13 cellular contexts compared by ENCODE assay signal in genomic region chr22:42862045-42862734, GRCh38. TPM values are rescaled to one million over a fixed set of nuclear protein-coding genes. Genes with fewer than 3 reads are reported as not detected.
DNase-seq lines count a peak whose midpoint lies in the region; ATAC-seq and TF ChIP-seq lines count a peak whose summit lies in the region.
"Had no signal": no experiment of that assay in that cellular context is flagged by ENCODE, and none has a peak within 500 bp of the region (broad histone marks: within the 10 kb centered on the region; RNA-seq: fewer than 3 reads in every experiment).

No MANE protein-coding gene starts in this region.

- DNase-seq in Right ventricle myocardium superior (peak; percentile 9), heart right ventricle (no peak), activated B cell treated with CpG ODN at 0.5 μM for 24 hours (no peak), iris pigment epithelial cell (ENCODE audit: low read depth) (peak; percentile 91), left ventricle myocardium inferior (no peak)
- DNase-seq: ACHN; activated naive CD4-positive, alpha-beta T cell treated with Interleukin-2 at 50 U/mL for 16 hours; NCI-H1417 treated with DMSO at 0.1 percent for 48 hours; stimulated activated CD4-positive, alpha-beta T cell treated with anti-CD3 and anti-CD28 coated beads, Interleukin-12 subunit alpha, Interleukin-12 subunit beta, amount 100 ng/mL, for 4 hours; testis had no signal

- POLR2A ChIA-PET in activated B cell treated with CpG ODN at 0.5 μM for 24 hours (lab: Charles Lee) = interaction anchor here (0.7 to 2.9 kb wide), 2 partner anchors 247 to 326 kb away, joined by 11 to 18 read pairs; partner anchors contain the start of gene POLDIP3

- H3K9me3 Mint-ChIP-seq in activated B cell treated with CpG ODN at 0.5 μM for 24 hours = peaks cover 3% of the 10 kb centered on the region
- no peaks in the 10 kb centered on the region for H3K9me3 Mint-ChIP-seq in activated T-helper 17 cell treated with anti-CD3 and anti-CD28 coated beads, Interleukin-2, amount 50 U/mL, for 72 hours

- no peaks in the 10 kb centered on the region for H3K27me3 Mint-ChIP-seq in activated B cell treated with CpG ODN at 0.5 μM for 24 hours
- no peaks in the 10 kb centered on the region for H3K27me3 Mint-ChIP-seq in activated T-helper 17 cell treated with anti-CD3 and anti-CD28 coated beads, Interleukin-2, amount 50 U/mL, for 72 hours

- CTCF ChIA-PET in activated B cell treated with CpG ODN at 0.5 μM for 24 hours (lab: Charles Lee) = no interaction called here

- H3K4me1 ChIP-seq in heart right ventricle = peaks cover 4 to 23% (median 11%) of the 10 kb centered on the region in 9 donors
- H3K4me1 ChIP-seq in left ventricle myocardium inferior = peaks cover 19% of the 10 kb centered on the region

- 95 to 96% methylated on average over 7 of the region's 7 CpGs for WGBS in heart right ventricle, 2 donors

- H3K36me3 ChIP-seq in heart right ventricle = no peaks in the 10 kb centered on the region
- no peaks in the 10 kb centered on the region for H3K36me3 ChIP-seq in left ventricle myocardium inferior

- H3K4me1 Mint-ChIP-seq in activated B cell treated with CpG ODN at 0.5 μM for 24 hours = peaks cover 47% of the 10 kb centered on the region
- peaks cover 11% of the 10 kb centered on the region for H3K4me1 Mint-ChIP-seq in activated T-helper 17 cell treated with anti-CD3 and anti-CD28 coated beads, Interleukin-2, amount 50 U/mL, for 72 hours

- H3K27ac ChIP-seq in heart right ventricle (no peak overlapping the region), left ventricle myocardium inferior (replicated peaks) (no peak overlapping the region)
- H3K27ac ChIP-seq: testis had no signal

- H3K27me3 ChIP-seq in heart right ventricle (no peaks in the 10 kb centered on the region), left ventricle myocardium inferior (ENCODE audit: low read depth) (no peaks in the 10 kb centered on the region)
- H3K27me3 ChIP-seq: testis had no signal

- H3K27ac Mint-ChIP-seq in activated B cell treated with CpG ODN at 0.5 μM for 24 hours = peak overlapping the region; percentile 70
- H3K27ac Mint-ChIP-seq in activated T-helper 17 cell treated with anti-CD3 and anti-CD28 coated beads, Interleukin-2, amount 50 U/mL, for 72 hours = no peak overlapping the region

- ATAC-seq in Right ventricle myocardium superior (ENCODE audit: poor library complexity) (no peak), heart right ventricle (no peak), activated B cell treated with CpG ODN at 0.5 μM for 24 hours (ENCODE audit: low read depth) (no peak), HG03571 (IDR thresholded peaks at IDR 0.05; ENCODE audit: unreplicated experiment) (no peak), GM21825 (IDR thresholded peaks at IDR 0.05; ENCODE audit: unreplicated experiment) (no peak)
- ATAC-seq in activated T-helper 17 cell treated with anti-CD3 and anti-CD28 coated beads, Interleukin-2, amount 50 U/mL, for 72 hours (replicated peaks) = no peak

- TF ChIP-seq CTCF in heart right ventricle (IDR thresholded peaks at IDR 0.05) = no peak
- TF ChIP-seq CTCF in activated B cell treated with CpG ODN at 0.5 μM for 24 hours (IDR thresholded peaks at IDR 0.05) = no peak
- no peak for TF ChIP-seq CTCF in left ventricle myocardium inferior (IDR thresholded peaks at IDR 0.05; ENCODE audit: borderline replicate concordance)

- no peak overlapping the region for H3K4me3 Mint-ChIP-seq in activated B cell treated with CpG ODN at 0.5 μM for 24 hours
- no peak overlapping the region for H3K4me3 Mint-ChIP-seq in activated T-helper 17 cell treated with anti-CD3 and anti-CD28 coated beads, Interleukin-2, amount 50 U/mL, for 72 hours

- H3K9me3 ChIP-seq in heart right ventricle = no peaks in the 10 kb centered on the region
- no peaks in the 10 kb centered on the region for H3K9me3 ChIP-seq in left ventricle myocardium inferior (replicated peaks)
- H3K9me3 ChIP-seq: testis had no signal

- intact Hi-C loops in Right ventricle myocardium superior (cut with DNase I) (loop anchor here (10.0 kb wide), 1 partner anchor 173 kb away; no protein-coding TSS in a partner anchor), heart right ventricle (cut with DNase I) (loop anchor here in 4 of 10 donors (10.0 kb wide), 3 partner anchors 103 to 223 kb away; partner anchors contain the start of gene TTLL1 (in 1 of the 4)), activated B cell treated with CpG ODN at 0.5 μM for 24 hours (cut with micrococcal nuclease) (loop anchor here (10.0 kb wide), 1 partner anchor 327 kb away; no protein-coding TSS in a partner anchor), left ventricle myocardium inferior (cut with micrococcal nuclease) (loop anchor here (10.0 kb wide), 1 partner anchor 173 kb away; no protein-coding TSS in a partner anchor)

- H3K4me3 ChIP-seq in heart right ventricle = no peak overlapping the region
- no peak overlapping the region for H3K4me3 ChIP-seq in left ventricle myocardium inferior
- H3K4me3 ChIP-seq: testis had no signal

- H3K36me3 Mint-ChIP-seq in activated B cell treated with CpG ODN at 0.5 μM for 24 hours (ENCODE audit: low read depth) = peaks cover 8% of the 10 kb centered on the region
- H3K36me3 Mint-ChIP-seq in activated T-helper 17 cell treated with anti-CD3 and anti-CD28 coated beads, Interleukin-2, amount 50 U/mL, for 72 hours (ENCODE audit: low read depth) = peaks cover 10% of the 10 kb centered on the region

RNA-seq across cellular contexts. Expression of gene ARFGAP3, which starts 5.1 kb away (rescaled TPM):
- total RNA-seq in Right ventricle myocardium superior (22.4 TPM), heart right ventricle (10 to 100 TPM; 10.6 to 29.4 (median 23.2) TPM), activated B cell treated with CpG ODN at 0.5 μM for 24 hours (35.2 and 37.3 TPM in 2 replicates), left ventricle myocardium inferior (26.9 TPM)
- polyA plus RNA-seq in heart right ventricle = 10 to 100 TPM; 21.9 to 24.4 TPM
- total RNA-seq in activated T-helper 17 cell treated with anti-CD3 and anti-CD28 coated beads, Interleukin-2, amount 50 U/mL, for 72 hours = 10 to 100 TPM; 32.0 to 32.8 TPM

Comparison
In these comparisons a context has a peak if more than half of its experiments do, and no peak if none do; other contexts are left out.
1. DNase-seq: peak in Right ventricle myocardium superior (single experiment) and iris pigment epithelial cell (single experiment); none in heart right ventricle (0 of 2), activated B cell treated with CpG ODN at 0.5 μM for 24 hours (single experiment) and left ventricle myocardium inferior (single experiment).